ENCODE assay signal across 8 cellular contexts in the genomic region with DNA sequence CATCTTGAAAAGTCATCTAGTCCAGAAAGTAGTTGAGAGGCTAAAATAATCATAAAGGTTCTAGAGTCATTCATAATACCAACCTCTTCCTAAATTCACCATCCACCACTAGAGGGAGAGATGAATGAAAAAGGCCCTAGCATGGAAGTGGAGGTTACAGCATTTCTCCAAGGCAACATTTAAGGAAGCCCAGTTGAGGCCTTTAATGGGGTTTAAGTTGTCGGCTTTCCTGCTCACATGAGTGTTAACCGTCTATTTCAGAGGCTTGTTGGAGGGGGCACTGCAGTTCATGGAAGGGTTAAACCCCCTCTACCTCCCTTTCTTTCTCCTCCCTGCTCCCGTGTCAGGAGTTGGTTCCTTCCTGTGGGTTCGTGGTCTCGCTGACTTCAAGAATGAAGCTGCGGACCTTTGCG. TPM values are rescaled to one million over a fixed set of nuclear protein-coding genes. Genes with fewer than 3 reads are reported as not detected.
DNase-seq lines count a peak whose midpoint lies in the region; ATAC-seq and TF ChIP-seq lines count a peak whose summit lies in the region.

No MANE protein-coding gene starts in this region.

- no peak overlapping the region for H3K4me3 ChIP-seq in epithelial cell of esophagus (ENCODE audit: low read length)
- H3K4me3 ChIP-seq in psoas muscle: no peak overlapping the region

- DNase-seq in Ammon's horn (ENCODE audit: low spot score): peak; percentile 51
- DNase-seq in H4 (ENCODE audit: low spot score): peak; percentile 63
- DNase-seq in SK-N-DZ (ENCODE audit: low spot score): peak; percentile 43
- peak; percentile 74 for DNase-seq in epithelial cell of esophagus (ENCODE audit: low read depth)
- no peak for DNase-seq in psoas muscle
- no peak for DNase-seq in sciatic nerve (ENCODE audit: low spot score)

- H3K27ac ChIP-seq in psoas muscle: no peak overlapping the region

- 72 to 87% (median 77%) methylated on average over 7 of the region's 7 CpGs for WGBS in psoas muscle, 3 donors

- TF ChIP-seq CTCF in epithelial cell of esophagus (IDR thresholded peaks at IDR 0.05; ENCODE audit: insufficient read depth, low read depth, low read length, missing control alignments) (peak; percentile 73), psoas muscle (IDR thresholded peaks at IDR 0.05) (peak; percentile 51)

- H3K4me1 ChIP-seq in psoas muscle: peaks cover 10% of the 10 kb centered on the region

- H3K36me3 ChIP-seq in psoas muscle (ENCODE audit: insufficient read depth in 1 of 2, low read depth in 1 of 2): no peaks in the 10 kb centered on the region

- intact Hi-C loops in psoas muscle (cut with DNase I): loop anchor here (5.0 kb wide), 4 partner anchors 93 to 547 kb away; no protein-coding TSS in a partner anchor
- intact Hi-C loops in sciatic nerve (cut with DNase I): loop anchor here (5.0 to 10.0 kb wide), 3 partner anchors 95 to 547 kb away; no protein-coding TSS in a partner anchor

- ATAC-seq in psoas muscle (no peak), HG02623 (IDR thresholded peaks at IDR 0.05; ENCODE audit: unreplicated experiment) (no peak), HG03095 (IDR thresholded peaks at IDR 0.05; ENCODE audit: unreplicated experiment) (no peak), sciatic nerve (no peak)

- H3K9me3 ChIP-seq in psoas muscle: no peaks in the 10 kb centered on the region

- no peaks in the 10 kb centered on the region for H3K27me3 ChIP-seq in psoas muscle (ENCODE audit: insufficient read depth in 3 of 3, low read length in 2 of 3)

RNA-seq across cellular contexts. Expression of a gene that starts 3.8 kb away (rescaled TPM):
- 7.2 and 9.3 TPM in 2 replicates for total RNA-seq in H4 (2014; rRNA removed; shearing (Covaris generic))
- 7.2 and 11.4 TPM in 2 replicates for polyA plus RNA-seq in SK-N-DZ (2014; cell fraction: cytosol; rRNA removed)
- polyA plus RNA-seq in SK-N-DZ (2014; cell fraction: nucleus; rRNA removed): 19.2 and 23.3 TPM in 2 replicates
- total RNA-seq in psoas muscle: 1 to 10 TPM; 5.9 to 9.4 (median 9.4) TPM
- 10 to 100 TPM in 1 of 3 donors, 1 to 10 TPM in 2; 3.5 to 10.3 (median 7.0) TPM for polyA plus RNA-seq in psoas muscle
- total RNA-seq in sciatic nerve: 36.4 TPM

Comparison
In these comparisons a context has a peak if more than half of its experiments do, and no peak if none do; other contexts are left out.
1. DNase-seq: peak in Ammon's horn (single experiment), H4 (single experiment), SK-N-DZ (single experiment) and epithelial cell of esophagus (single experiment); none in psoas muscle (0 of 2) and sciatic nerve (single experiment).